In the genomic region with DNA sequence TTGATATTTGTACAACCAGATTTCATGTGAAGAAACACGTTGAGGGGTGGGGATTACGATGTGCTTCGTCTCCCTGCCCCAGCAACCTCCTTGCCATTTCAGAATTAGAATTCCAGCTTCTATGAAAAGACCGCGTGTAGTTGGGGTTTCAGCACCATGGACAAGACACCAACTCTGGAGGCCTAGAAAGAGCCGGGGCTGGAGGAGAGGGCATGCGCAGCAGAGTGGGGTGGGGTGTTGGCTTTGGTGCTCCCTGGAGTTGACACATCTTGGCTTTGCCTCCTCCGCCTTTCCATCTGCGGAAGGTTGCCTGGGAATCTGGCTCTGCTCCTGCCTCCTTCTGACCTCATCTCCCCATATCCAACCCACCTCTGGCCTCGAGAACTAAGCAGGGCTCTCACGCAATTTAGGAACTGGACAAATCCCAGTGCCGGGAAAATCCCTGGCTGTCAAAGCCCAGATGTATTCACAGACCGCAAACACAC, we compare ENCODE assay signal across 10 cellular contexts. TPM values are rescaled to one million over a fixed set of nuclear protein-coding genes. Genes with fewer than 3 reads are reported as not detected.
DNase-seq lines count a peak whose midpoint lies in the region; ATAC-seq and TF ChIP-seq lines count a peak whose summit lies in the region.
"Had no signal": no experiment of that assay in that cellular context is flagged by ENCODE, and none has a peak within 500 bp of the region (broad histone marks: within the 10 kb centered on the region; RNA-seq: fewer than 3 reads in every experiment).

No MANE protein-coding gene starts in this region.

- no peaks in the 10 kb centered on the region for H3K27me3 Mint-ChIP-seq in MCF 10A (ENCODE audit: insufficient read depth, unreplicated experiment)
- peaks cover 5% of the 10 kb centered on the region for H3K27me3 Mint-ChIP-seq in activated CD4-positive, alpha-beta memory T cell treated with anti-CD3 and anti-CD28 coated beads, Interleukin-2, amount 10 ng/mL, durations not matched to agents 7 days and 5 days
- peaks cover 13 to 19% of the 10 kb centered on the region in 2 donors for H3K27me3 Mint-ChIP-seq in CD8-positive, alpha-beta memory T cell

- no peak for TF ChIP-seq POLR2A in breast epithelium (IDR thresholded peaks at IDR 0.05)

- H3K9me3 Mint-ChIP-seq in MCF 10A (ENCODE audit: unreplicated experiment), result no peaks in the 10 kb centered on the region
- H3K9me3 Mint-ChIP-seq in activated CD4-positive, alpha-beta memory T cell treated with anti-CD3 and anti-CD28 coated beads, Interleukin-2, amount 10 ng/mL, durations not matched to agents 7 days and 5 days, result no peaks in the 10 kb centered on the region
- no peaks in the 10 kb centered on the region for H3K9me3 Mint-ChIP-seq in CD8-positive, alpha-beta memory T cell
- H3K9me3 Mint-ChIP-seq: dendritic cell treated with granulocyte-macrophage colony-stimulating factor and Interleukin-4, amounts not matched to agents 40 ng/mL and 50 ng/mL, for 4 days had no signal

- H3K27ac ChIP-seq in breast epithelium (no peak overlapping the region), right cardiac atrium (ENCODE audit: low read length) (no peak overlapping the region), WERI-Rb-1 (no peak overlapping the region)
- no peak overlapping the region for H3K27ac ChIP-seq in CD8-positive, alpha-beta memory T cell (ENCODE audit: low read depth, low read length)

- WGBS in right cardiac atrium, result 21% methylated on average over 13 of the region's 13 CpGs

- H3K27me3 ChIP-seq in breast epithelium (no peaks in the 10 kb centered on the region), right cardiac atrium (ENCODE audit: control insufficient read depth, insufficient read depth) (no peaks in the 10 kb centered on the region), WERI-Rb-1 (ENCODE audit: insufficient read depth, low read depth, severe bottlenecking) (no peaks in the 10 kb centered on the region)
- H3K27me3 ChIP-seq in CD8-positive, alpha-beta memory T cell (ENCODE audit: insufficient read depth, low read length, poor library complexity, severe bottlenecking), result no peaks in the 10 kb centered on the region

- H3K36me3 Mint-ChIP-seq in MCF 10A (ENCODE audit: insufficient read depth, unreplicated experiment), result no peaks in the 10 kb centered on the region
- H3K36me3 Mint-ChIP-seq in activated CD4-positive, alpha-beta memory T cell treated with anti-CD3 and anti-CD28 coated beads, Interleukin-2, amount 10 ng/mL, durations not matched to agents 7 days and 5 days (ENCODE audit: low read depth), result no peaks in the 10 kb centered on the region
- peaks cover 0 to 2% (median 0%) of the 10 kb centered on the region in 3 donors for H3K36me3 Mint-ChIP-seq in CD8-positive, alpha-beta memory T cell

- no peaks in the 10 kb centered on the region for H3K36me3 ChIP-seq in breast epithelium
- H3K36me3 ChIP-seq in CD8-positive, alpha-beta memory T cell (ENCODE audit: insufficient read depth, low read length), result no peaks in the 10 kb centered on the region
- H3K36me3 ChIP-seq in WERI-Rb-1, result no peaks in the 10 kb centered on the region

- H3K4me1 ChIP-seq in breast epithelium, result no peaks in the 10 kb centered on the region
- H3K4me1 ChIP-seq in right cardiac atrium (ENCODE audit: control insufficient read depth, insufficient read depth, low read length), result no peaks in the 10 kb centered on the region
- H3K4me1 ChIP-seq in CD8-positive, alpha-beta memory T cell (ENCODE audit: insufficient read depth, low read length), result no peaks in the 10 kb centered on the region

- POLR2A ChIA-PET in MCF 10A (lab: Yijun Ruan, JAX), result no interaction called here
- POLR2A ChIA-PET in activated CD4-positive, alpha-beta memory T cell treated with anti-CD3 and anti-CD28 coated beads, Interleukin-2, amount 10 ng/mL, durations not matched to agents 7 days and 5 days (lab: Charles Lee), result interaction anchor here (1.4 to 1.5 kb wide), 2 partner anchors 12 to 30 kb away, joined by 3 to 4 read pairs; no protein-coding TSS in a partner anchor
- POLR2A ChIA-PET in CD8-positive, alpha-beta memory T cell (lab: Charles Lee), result no interaction called here

- H3K4me1 Mint-ChIP-seq in MCF 10A (ENCODE audit: insufficient read depth, unreplicated experiment), result peaks cover 9% of the 10 kb centered on the region
- no peaks in the 10 kb centered on the region for H3K4me1 Mint-ChIP-seq in activated CD4-positive, alpha-beta memory T cell treated with anti-CD3 and anti-CD28 coated beads, Interleukin-2, amount 10 ng/mL, durations not matched to agents 7 days and 5 days
- peaks cover 0 to 8% (median 0%) of the 10 kb centered on the region in 3 donors for H3K4me1 Mint-ChIP-seq in CD8-positive, alpha-beta memory T cell

- no peak overlapping the region for H3K4me3 Mint-ChIP-seq in MCF 10A (ENCODE audit: unreplicated experiment)
- H3K4me3 Mint-ChIP-seq in activated CD4-positive, alpha-beta memory T cell treated with anti-CD3 and anti-CD28 coated beads, Interleukin-2, amount 10 ng/mL, durations not matched to agents 7 days and 5 days, result no peak overlapping the region
- H3K4me3 Mint-ChIP-seq in CD8-positive, alpha-beta memory T cell, result no peak overlapping the region
- H3K4me3 Mint-ChIP-seq: dendritic cell treated with granulocyte-macrophage colony-stimulating factor and Interleukin-4, amounts not matched to agents 40 ng/mL and 50 ng/mL, for 4 days had no signal

- H3K9me3 ChIP-seq in breast epithelium, result no peaks in the 10 kb centered on the region
- no peaks in the 10 kb centered on the region for H3K9me3 ChIP-seq in right cardiac atrium (ENCODE audit: control insufficient read depth, low read length)
- H3K9me3 ChIP-seq in CD8-positive, alpha-beta memory T cell (ENCODE audit: low read length), result no peaks in the 10 kb centered on the region
- no peaks in the 10 kb centered on the region for H3K9me3 ChIP-seq in WERI-Rb-1 (ENCODE audit: severe bottlenecking)

- peak; percentile 82 to 88 for ATAC-seq in right cardiac atrium

- no peak overlapping the region for H3K4me3 ChIP-seq in breast epithelium
- no peak overlapping the region for H3K4me3 ChIP-seq in right cardiac atrium (ENCODE audit: low read length)
- H3K4me3 ChIP-seq in CD8-positive, alpha-beta memory T cell (ENCODE audit: low read length), result no peak overlapping the region
- H3K4me3 ChIP-seq in WERI-Rb-1 (ENCODE audit: low read depth, low read length), result no peak overlapping the region

- DNase-seq in MCF 10A (ENCODE audit: unreplicated experiment) (peak; percentile 86), breast epithelium (ENCODE audit: low spot score in 2 of 2) (no peak), right cardiac atrium (peak; percentile 82 to 90 (median 88)), ureter (ENCODE audit: low spot score) (peak; percentile 71), WERI-Rb-1 (no peak)
- DNase-seq in activated CD4-positive, alpha-beta memory T cell treated with anti-CD3 and anti-CD28 coated beads, Interleukin-2, amount 10 ng/mL, durations not matched to agents 7 days and 5 days, result peak; percentile 29
- DNase-seq in CD8-positive, alpha-beta memory T cell, result no peak
- DNase-seq in stimulated activated CD4-positive, alpha-beta T cell treated with anti-CD3 and anti-CD28 coated beads, Interleukin-4, amount 100 ng/mL, for 4 hours, result no peak
- DNase-seq: NCI-H1105 treated with DMSO at 0.1 percent for 48 hours had no signal

- intact Hi-C loops in MCF 10A (cut with micrococcal nuclease) (no loop called here), breast epithelium (cut with DNase I; ENCODE audit: low total_unique reads) (no loop called here), right cardiac atrium (cut with DNase I) (no loop called here)

- H3K27ac Mint-ChIP-seq in MCF 10A (ENCODE audit: low read depth, unreplicated experiment), result no peak overlapping the region
- H3K27ac Mint-ChIP-seq in activated CD4-positive, alpha-beta memory T cell treated with anti-CD3 and anti-CD28 coated beads, Interleukin-2, amount 10 ng/mL, durations not matched to agents 7 days and 5 days, result no peak overlapping the region
- peak overlapping the region in 2 of 8 donors; percentile 69 to 88 for H3K27ac Mint-ChIP-seq in CD8-positive, alpha-beta memory T cell
- H3K27ac Mint-ChIP-seq: dendritic cell treated with granulocyte-macrophage colony-stimulating factor and Interleukin-4, amounts not matched to agents 40 ng/mL and 50 ng/mL, for 4 days had no signal

- CTCF ChIA-PET in MCF 10A (lab: Yijun Ruan, JAX), result interaction anchor here (0.6 to 2.6 kb wide), 4 partner anchors 14 to 421 kb away, joined by 3 to 15 read pairs (median 8); no protein-coding TSS in a partner anchor
- CTCF ChIA-PET in activated CD4-positive, alpha-beta memory T cell treated with anti-CD3 and anti-CD28 coated beads, Interleukin-2, amount 10 ng/mL, durations not matched to agents 7 days and 5 days (lab: Charles Lee), result interaction anchor here (1.6 to 3.2 kb wide), 2 partner anchors 15 to 28 kb away, joined by 4 to 12 read pairs; no protein-coding TSS in a partner anchor
- CTCF ChIA-PET in CD8-positive, alpha-beta memory T cell (lab: Charles Lee), result interaction anchor here (2.0 to 3.3 kb wide), 2 partner anchors 16 to 28 kb away, joined by 6 to 17 read pairs; no protein-coding TSS in a partner anchor

- no TSS peak for BruUV-seq in MCF 10A (replicated peaks; lab: Mats Ljungman, UMichigan)

- no peak for TF ChIP-seq CTCF in MCF 10A (IDR thresholded peaks at IDR 0.05; ENCODE audit: unreplicated experiment)
- TF ChIP-seq CTCF in breast epithelium (IDR thresholded peaks at IDR 0.05), result no peak
- no peak for TF ChIP-seq CTCF in WERI-Rb-1 (IDR thresholded peaks at IDR 0.05; ENCODE audit: low read depth, low read length)

RNA-seq across cellular contexts. Expression of gene HTR6, which starts 11.8 kb away (rescaled TPM):
- total RNA-seq in MCF 10A (2022) (not detected in 2 replicates), breast epithelium (not detected), right cardiac atrium (not detected), ureter (not detected)
- not detected for total RNA-seq in activated CD4-positive, alpha-beta memory T cell treated with anti-CD3 and anti-CD28 coated beads, Interleukin-2, amount 10 ng/mL, durations not matched to agents 7 days and 5 days
- polyA plus RNA-seq in right cardiac atrium, result not detected
- total RNA-seq in CD8-positive, alpha-beta memory T cell, result not detected
- polyA plus RNA-seq in CD8-positive, alpha-beta memory T cell, result not detected

RNA-seq across cellular contexts. Expression of gene NBL1, which starts 32.4 kb away (rescaled TPM):
- 70.4 and 73.3 TPM in 2 replicates for total RNA-seq in MCF 10A (2022)
- total RNA-seq in breast epithelium, result 100 to 1,000 TPM in 1 of 3 donors, 10 to 100 TPM in 2; 33.4 to 111 (median 98.6) TPM
- 10 to 100 TPM; 25.4 to 29.8 TPM for total RNA-seq in activated CD4-positive, alpha-beta memory T cell treated with anti-CD3 and anti-CD28 coated beads, Interleukin-2, amount 10 ng/mL, durations not matched to agents 7 days and 5 days
- total RNA-seq in right cardiac atrium, result 10 to 100 TPM; 40.7 to 64.8 (median 46.1) TPM
- polyA plus RNA-seq in right cardiac atrium, result 45.7 TPM
- total RNA-seq in ureter, result 226 TPM
- 10 to 100 TPM; 35.6 to 36.3 TPM for total RNA-seq in CD8-positive, alpha-beta memory T cell
- 8.1 TPM for polyA plus RNA-seq in CD8-positive, alpha-beta memory T cell

Comparison
In these comparisons a context has a peak if more than half of its experiments do, and no peak if none do; other contexts are left out.
1. DNase-seq: peak in MCF 10A (single experiment), activated CD4-positive, alpha-beta memory T cell treated with anti-CD3 and anti-CD28 coated beads, Interleukin-2, amount 10 ng/mL, durations not matched to agents 7 days and 5 days (single experiment), right cardiac atrium (3 of 3) and ureter (single experiment); none in breast epithelium (0 of 2), CD8-positive, alpha-beta memory T cell (0 of 5), WERI-Rb-1 (single experiment) and stimulated activated CD4-positive, alpha-beta T cell treated with anti-CD3 and anti-CD28 coated beads, Interleukin-4, amount 100 ng/mL, for 4 hours (0 of 2).